ENCODE assay signal across 10 cellular contexts in the genomic region with DNA sequence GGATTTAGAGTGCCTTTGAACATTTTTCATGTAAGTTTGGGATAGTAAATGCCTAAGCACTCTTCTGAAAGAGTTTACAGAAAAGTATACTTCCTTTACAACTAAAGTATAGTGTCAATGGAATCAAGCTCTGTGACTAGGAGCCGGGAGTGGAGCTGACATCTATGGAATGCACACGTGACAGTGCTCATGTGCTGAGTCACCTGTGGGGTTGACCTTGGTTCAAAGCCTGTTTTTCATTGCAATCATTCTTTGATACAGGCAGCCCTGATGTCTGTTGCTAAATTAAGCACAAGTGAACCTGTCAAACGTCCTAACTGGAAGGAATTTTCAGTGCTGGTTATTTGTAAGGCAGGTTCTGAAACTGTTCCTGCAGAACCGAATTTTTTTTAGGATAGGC.
A peak's percentile ranks its signal among the peaks of the same experiment; 100 is the strongest.
DNase-seq lines count a peak whose midpoint lies in the region; ATAC-seq, FAIRE-seq and TF ChIP-seq lines count a peak whose summit lies in the region.
"Had no signal": no experiment of that assay in that cellular context is flagged by ENCODE, and none has a peak within 500 bp of the region (broad histone marks: within the 10 kb centered on the region; RNA-seq: fewer than 3 reads in every experiment).

No MANE protein-coding gene starts in this region.

- no peaks in the 10 kb centered on the region for H3F3A ChIP-seq in neural progenitor cell (ENCODE audit: low read depth)

- no peak overlapping the region for H3K4me2 ChIP-seq in neural progenitor cell

- no peaks in the 10 kb centered on the region for H3K79me2 ChIP-seq in neural progenitor cell (ENCODE audit: low read depth)

- peaks cover 9% of the 10 kb centered on the region for H3K9me3 ChIP-seq in RWPE2 (ENCODE audit: severe bottlenecking)
- H3K9me3 ChIP-seq in mucosa of rectum (ENCODE audit: control insufficient read depth in 2 of 2, low read length in 2 of 2) = peaks cover 0 to 2% of the 10 kb centered on the region in 2 donors
- H3K9me3 ChIP-seq in neural progenitor cell (ENCODE audit: low read depth) = peaks cover 4% of the 10 kb centered on the region

- ATAC-seq in RWPE2 (ENCODE audit: low read depth) (peak; percentile 77), HG03139 (IDR thresholded peaks at IDR 0.05; ENCODE audit: unreplicated experiment) (no peak)
- ATAC-seq: activated T-cell treated with anti-CD3 and anti-CD28 coated beads, Interleukin-2, amount 50 U/mL, for 72 hours had no signal

- peak overlapping the region; percentile 37 for H3K27ac ChIP-seq in RWPE2 (ENCODE audit: poor library complexity, severe bottlenecking)
- peak overlapping the region; percentile 52 to 62 for H3K27ac ChIP-seq in mucosa of rectum (ENCODE audit: low read depth in 2 of 2, low read length in 2 of 2)
- H3K27ac ChIP-seq in neural progenitor cell = no peak overlapping the region

- no peaks in the 10 kb centered on the region for H3K36me3 Mint-ChIP-seq in neural progenitor cell

- H3K9me3 Mint-ChIP-seq in neural progenitor cell = peaks cover 26% of the 10 kb centered on the region

- H3K4me1 Mint-ChIP-seq in neural progenitor cell = no peaks in the 10 kb centered on the region

- in situ Hi-C loops in Caki2 (cut with HindIII; ENCODE audit: low pct_unique_long_range_greater_than_20kb, low sequenced_read_pairs) = no loop called here

- H2AFZ ChIP-seq in neural progenitor cell (replicated peaks) = no peak overlapping the region

- no peaks in the 10 kb centered on the region for H3K27me3 ChIP-seq in RWPE2 (ENCODE audit: insufficient read depth, poor library complexity, severe bottlenecking)
- H3K27me3 ChIP-seq in mucosa of rectum (ENCODE audit: control insufficient read depth in 2 of 2, insufficient read depth in 2 of 2, low read length in 2 of 2) = no peaks in the 10 kb centered on the region
- no peaks in the 10 kb centered on the region for H3K27me3 ChIP-seq in neural progenitor cell

- no peak overlapping the region for H3K27ac Mint-ChIP-seq in neural progenitor cell
- H3K27ac Mint-ChIP-seq: activated T-cell treated with anti-CD3 and anti-CD28 coated beads, Interleukin-2, amount 50 U/mL, for 72 hours had no signal

- no peak for FAIRE-seq in GM12891 (lab: Jason Lieb, UNC)

- TF ChIP-seq CTCF in RWPE2 (IDR thresholded peaks at IDR 0.05; ENCODE audit: poor library complexity, severe bottlenecking) (no peak), fibroblast of pulmonary artery (IDR thresholded peaks at IDR 0.05; ENCODE audit: low read length, missing control alignments) (no peak), neural progenitor cell (IDR thresholded peaks at IDR 0.05) (no peak)

- H3K9ac ChIP-seq in mucosa of rectum (ENCODE audit: low read depth in 1 of 2, low read length in 2 of 2) (no peak overlapping the region), neural progenitor cell (no peak overlapping the region)

- H3K27me3 Mint-ChIP-seq in neural progenitor cell (ENCODE audit: insufficient read depth, low read depth) = peaks cover 7% of the 10 kb centered on the region

- H3K36me3 ChIP-seq in RWPE2 (ENCODE audit: low read depth) = no peaks in the 10 kb centered on the region
- H3K36me3 ChIP-seq in mucosa of rectum (ENCODE audit: control insufficient read depth in 2 of 2, insufficient read depth in 2 of 2, low read length in 2 of 2) = no peaks in the 10 kb centered on the region
- no peaks in the 10 kb centered on the region for H3K36me3 ChIP-seq in neural progenitor cell

- no peak overlapping the region for H3K4me3 ChIP-seq in RWPE2 (ENCODE audit: severe bottlenecking)
- no peak overlapping the region for H3K4me3 ChIP-seq in fibroblast of pulmonary artery (replicated peaks; ENCODE audit: low read depth, low read length)
- no peak overlapping the region for H3K4me3 ChIP-seq in mucosa of rectum (ENCODE audit: low read length in 2 of 2)
- no peak overlapping the region for H3K4me3 ChIP-seq in neural progenitor cell

- H3K4me3 Mint-ChIP-seq in neural progenitor cell = no peak overlapping the region
- H3K4me3 Mint-ChIP-seq: activated T-cell treated with anti-CD3 and anti-CD28 coated beads, Interleukin-2, amount 50 U/mL, for 72 hours had no signal

- no peak for TF ChIP-seq POLR2A in GM12891 (IDR thresholded peaks at IDR 0.05; ENCODE audit: low read depth, low read length)

- DNase-seq in Caki2 (ENCODE audit: low read depth) (peak; percentile 71), RWPE2 (ENCODE audit: low spot score) (no peak), fibroblast of pulmonary artery (ENCODE audit: low read depth) (peak; percentile 64), SIG-M5 (lab: John Stamatoyannopoulos, UW) (no peak), neural progenitor cell (ENCODE audit: low spot score) (no peak), GM12891 (ENCODE audit: insufficient read length, low spot score) (no peak)
- DNase-seq: activated T-cell treated with anti-CD3 and anti-CD28 coated beads, Interleukin-2, amount 50 U/mL, for 72 hours; stimulated activated CD4-positive, alpha-beta T cell treated with anti-CD3 and anti-CD28 coated beads, Interleukin-4, amount 100 ng/mL, for 24 hours had no signal

- no peaks in the 10 kb centered on the region for H4K20me1 ChIP-seq in neural progenitor cell (ENCODE audit: low read depth)

- H3K4me1 ChIP-seq in RWPE2 (ENCODE audit: insufficient read depth, poor library complexity, severe bottlenecking) (peaks cover 16% of the 10 kb centered on the region), mucosa of rectum (ENCODE audit: control insufficient read depth in 2 of 2, insufficient read depth in 2 of 2, low read length in 2 of 2) (peaks cover 7 to 12% of the 10 kb centered on the region in 2 donors), neural progenitor cell (no peaks in the 10 kb centered on the region)

TF ChIP-seq in GM12891, 5 proteins besides CTCF, POLR2A, EP300 and RAD21:
- TF ChIP-seq PAX5 (IDR thresholded peaks at IDR 0.05; ENCODE audit: insufficient read depth, low read length, severe bottlenecking) = no peak

Comparison
In these comparisons a context has a peak if more than half of its experiments do, and no peak if none do; other contexts are left out.
1. DNase-seq: peak in Caki2 (single experiment) and fibroblast of pulmonary artery (single experiment); none in RWPE2 (single experiment), SIG-M5 (single experiment), neural progenitor cell (single experiment) and GM12891 (single experiment).